In genomic region chr14:85565862-85566296, GRCh38 we compare ENCODE assay signal across 16 cellular contexts. TPM values are rescaled to one million over a fixed set of nuclear protein-coding genes. Genes with fewer than 3 reads are reported as not detected.
A peak's percentile ranks its signal among the peaks of the same experiment; 100 is the strongest.
DNase-seq lines count a peak whose midpoint lies in the region; ATAC-seq and TF ChIP-seq lines count a peak whose summit lies in the region.
"Had no signal": no experiment of that assay in that cellular context is flagged by ENCODE, and none has a peak within 500 bp of the region (broad histone marks: within the 10 kb centered on the region; RNA-seq: fewer than 3 reads in every experiment).

No MANE protein-coding gene starts in this region.

- no peak overlapping the region for H3K4me3 Mint-ChIP-seq in activated naive CD8-positive, alpha-beta T cell treated with anti-CD3 and anti-CD28 coated beads, Interleukin-2, amount 50 U/mL, for 24 hours
- H3K4me3 Mint-ChIP-seq: activated naive CD8-positive, alpha-beta T cell; GM23338; immature natural killer cell; neural crest cell had no signal

- H3K36me3 ChIP-seq in ACC112 (ENCODE audit: insufficient read depth, low read length) = no peaks in the 10 kb centered on the region
- H3K36me3 ChIP-seq in body of pancreas (replicated peaks in 1 of 2; ENCODE audit: insufficient read depth in 1 of 2, low read depth in 2 of 2) = peaks cover 2 to 10% of the 10 kb centered on the region in 2 donors
- H3K36me3 ChIP-seq: BLaER1 treated with 17β-estradiol and CSF1 and Interleukin-3, amounts not matched to agents 10 nM and 100 nM had no signal

- H3K9me3 ChIP-seq in body of pancreas = no peaks in the 10 kb centered on the region

- H3K79me2 ChIP-seq in ACC112 (ENCODE audit: control insufficient read depth, insufficient read depth, low read length, unreplicated experiment) = no peaks in the 10 kb centered on the region

- H3K27me3 ChIP-seq in ACC112 (ENCODE audit: insufficient read depth, low read length) (no peaks in the 10 kb centered on the region), body of pancreas (no peaks in the 10 kb centered on the region)
- H3K27me3 ChIP-seq: BLaER1 treated with 17β-estradiol and CSF1 and Interleukin-3, amounts not matched to agents 10 nM and 100 nM had no signal

- TF ChIP-seq POLR2A in body of pancreas (IDR thresholded peaks at IDR 0.05) = no peak

- TF ChIP-seq CTCF in body of pancreas (IDR thresholded peaks at IDR 0.05) = no peak

- ATAC-seq in body of pancreas (peak; percentile 78), HG03135 (IDR thresholded peaks at IDR 0.05; ENCODE audit: unreplicated experiment) (no peak)
- ATAC-seq in activated naive CD8-positive, alpha-beta T cell treated with anti-CD3 and anti-CD28 coated beads, Interleukin-2, amount 50 U/mL, for 24 hours = no peak
- ATAC-seq: GM23338 had no signal

- peak overlapping the region; percentile 95 for H3K27ac ChIP-seq in ACC112 (ENCODE audit: low read depth, low read length)
- peak overlapping the region; percentile 54 to 80 (median 60) for H3K27ac ChIP-seq in body of pancreas
- H3K27ac ChIP-seq: BLaER1 treated with 17β-estradiol and CSF1 and Interleukin-3, amounts not matched to agents 10 nM and 100 nM; KMS-11 had no signal

- no peak overlapping the region for H2AFZ ChIP-seq in ACC112 (ENCODE audit: low read length, unreplicated experiment)
- H2AFZ ChIP-seq: GM23338 had no signal

- no peaks in the 10 kb centered on the region for H3K9me3 Mint-ChIP-seq in activated naive CD8-positive, alpha-beta T cell treated with anti-CD3 and anti-CD28 coated beads, Interleukin-2, amount 50 U/mL, for 24 hours
- H3K9me3 Mint-ChIP-seq: GM23338, neural crest cell had no signal

- peaks cover 1% of the 10 kb centered on the region for H3K27me3 Mint-ChIP-seq in activated naive CD8-positive, alpha-beta T cell treated with anti-CD3 and anti-CD28 coated beads, Interleukin-2, amount 50 U/mL, for 24 hours
- H3K27me3 Mint-ChIP-seq: activated naive CD8-positive, alpha-beta T cell had no signal

- WGBS in body of pancreas, 2 donors = 42 to 49% methylated on average over 3 of the region's 3 CpGs

- no peak overlapping the region for H3K27ac Mint-ChIP-seq in activated naive CD8-positive, alpha-beta T cell treated with anti-CD3 and anti-CD28 coated beads, Interleukin-2, amount 50 U/mL, for 24 hours
- H3K27ac Mint-ChIP-seq: activated naive CD8-positive, alpha-beta T cell; GM23338; immature natural killer cell had no signal

- no peaks in the 10 kb centered on the region for H3K36me3 Mint-ChIP-seq in activated naive CD8-positive, alpha-beta T cell treated with anti-CD3 and anti-CD28 coated beads, Interleukin-2, amount 50 U/mL, for 24 hours (ENCODE audit: low read depth)
- H3K36me3 Mint-ChIP-seq: activated naive CD8-positive, alpha-beta T cell; immature natural killer cell had no signal

- intact Hi-C loops in body of pancreas (cut with DNase I) = no loop called here

- DNase-seq in M059J (ENCODE audit: low read depth) (peak; percentile 1), body of pancreas (peak; percentile 24 to 51 (median 29)), kidney glomerular epithelial cell (lab: John Stamatoyannopoulos, UW) (peak; percentile 38)
- DNase-seq in activated naive CD8-positive, alpha-beta T cell treated with anti-CD3 and anti-CD28 coated beads, Interleukin-2, amount 50 U/mL, for 24 hours = no peak
- DNase-seq in activated T-cell treated with anti-CD3 and anti-CD28 coated beads, Interleukin-2, amount 50 U/mL, for 1 hour = no peak
- DNase-seq in activated CD8-positive, alpha-beta memory T cell treated with anti-CD3 and anti-CD28 coated beads, Interleukin-2, amount 50 U/mL, for 4 hours = no peak
- DNase-seq: activated CD4-positive, alpha-beta T cell treated with anti-CD3 and anti-CD28 coated beads, Interleukin-2, amount 50 U/mL, for 4 hours; immature natural killer cell; NCI-H2227 treated with DMSO at 0.1 percent for 48 hours had no signal

- peak overlapping the region; percentile 36; the same call in 1 of the 2 replicates for H3K4me3 ChIP-seq in ACC112 (ENCODE audit: low read depth, low read length)
- no peak overlapping the region for H3K4me3 ChIP-seq in body of pancreas
- H3K4me3 ChIP-seq: BLaER1 treated with 17β-estradiol and CSF1 and Interleukin-3, amounts not matched to agents 10 nM and 100 nM; GM23338 had no signal

- H3K4me1 ChIP-seq in ACC112 (ENCODE audit: control insufficient read depth, insufficient read depth, low read length, unreplicated experiment) = peaks cover 32% of the 10 kb centered on the region
- peaks cover 53% of the 10 kb centered on the region for H3K4me1 ChIP-seq in body of pancreas

- no peaks in the 10 kb centered on the region for H3K4me1 Mint-ChIP-seq in activated naive CD8-positive, alpha-beta T cell treated with anti-CD3 and anti-CD28 coated beads, Interleukin-2, amount 50 U/mL, for 24 hours
- H3K4me1 Mint-ChIP-seq: immature natural killer cell had no signal

RNA-seq across cellular contexts. Expression of gene FLRT2, which starts 35.9 kb away (rescaled TPM):
- under 0.01 TPM in 1 of 2 replicates, not detected in the other for total RNA-seq in M059J (2014; rRNA removed; shearing (Covaris generic))
- total RNA-seq in body of pancreas = 100 to 1,000 TPM in 1 of 2 donors, 10 to 100 TPM in 1; 37.6 to 114 TPM

Comparison
In these comparisons a context has a peak if more than half of its experiments do, and no peak if none do; other contexts are left out.
1. DNase-seq: peak in M059J (single experiment), body of pancreas (4 of 4) and kidney glomerular epithelial cell (single experiment); none in activated naive CD8-positive, alpha-beta T cell treated with anti-CD3 and anti-CD28 coated beads, Interleukin-2, amount 50 U/mL, for 24 hours (single experiment), activated T-cell treated with anti-CD3 and anti-CD28 coated beads, Interleukin-2, amount 50 U/mL, for 1 hour (single experiment) and activated CD8-positive, alpha-beta memory T cell treated with anti-CD3 and anti-CD28 coated beads, Interleukin-2, amount 50 U/mL, for 4 hours (single experiment).
2. RNA of gene FLRT2, which starts 35.9 kb away (total RNA-seq): 37.6 to 114 TPM in body of pancreas; under 0.01 TPM in M059J; every median in the first group is over 10 times any median in the second.